In the genomic region with DNA sequence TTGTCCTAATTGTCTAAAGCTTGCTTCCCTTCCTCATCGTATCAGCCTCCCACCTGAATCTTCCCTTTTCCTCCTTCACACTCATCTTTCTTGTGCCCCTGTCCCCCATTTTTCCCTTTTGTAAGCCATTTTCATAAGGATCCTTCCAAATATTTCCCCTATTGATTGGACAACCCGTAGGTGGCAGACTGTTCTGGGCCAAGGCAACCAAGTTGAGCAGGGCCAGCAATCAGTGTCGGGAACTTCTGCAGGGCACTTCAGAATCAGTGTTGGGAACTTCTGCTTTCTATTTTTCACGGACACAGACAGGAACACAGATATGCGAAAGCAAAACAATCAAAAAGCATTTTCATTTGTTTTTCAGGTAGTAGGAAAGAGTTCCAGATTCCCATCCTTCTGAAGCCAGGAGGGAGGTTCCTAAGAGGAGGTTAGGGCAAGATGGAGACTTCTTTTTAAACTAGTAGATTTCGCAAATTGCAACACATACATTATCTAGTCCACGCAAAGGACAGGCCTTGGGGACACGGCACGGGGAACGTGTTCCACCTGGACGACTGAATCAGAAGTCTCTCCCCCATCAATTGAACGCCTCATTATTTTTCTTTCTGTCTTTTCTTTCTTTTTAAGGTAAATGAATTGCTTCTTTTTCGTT, we compare ENCODE assay signal across 8 cellular contexts. TPM values are rescaled to one million over a fixed set of nuclear protein-coding genes. Genes with fewer than 3 reads are reported as not detected.
A peak's percentile ranks its signal among the peaks of the same experiment; 100 is the strongest.
DNase-seq lines count a peak whose midpoint lies in the region; ATAC-seq and TF ChIP-seq lines count a peak whose summit lies in the region.

No MANE protein-coding gene starts in this region.

- CTCF ChIA-PET in Calu3 (lab: Charles Lee) (interaction anchor here (0.9 to 1.3 kb wide), 5 partner anchors 36 to 361 kb away, joined by 3 to 8 read pairs (median 3); no protein-coding TSS in a partner anchor), HEK293 (lab: Yijun Ruan, JAX) (interaction anchor here (0.7 to 1.0 kb wide), 2 partner anchors 302 to 361 kb away, joined by 4 to 5 read pairs; no protein-coding TSS in a partner anchor)

- TF ChIP-seq CTCF in Calu3 (IDR thresholded peaks at IDR 0.05; ENCODE audit: unreplicated experiment) (peak; percentile 46), HEK293 (tag by site-specific recombination; IDR thresholded peaks at IDR 0.05) (peak; percentile 55; the same call in 1 of the 2 replicates), liver (IDR thresholded peaks at IDR 0.05; ENCODE audit: low read depth, low read length, missing input control) (peak; percentile 26)

- peak overlapping the region; percentile 73; the same call in 1 of the 2 replicates for H3K27ac ChIP-seq in HEK293 (ENCODE audit: extremely low read depth, low read depth, low read length)
- peak overlapping the region; percentile 70 to 78 for H3K27ac ChIP-seq in liver (ENCODE audit: low read depth in 1 of 2, low read length in 2 of 2)

- DNase-seq in Calu3 (peak; percentile 52), SHP77 treated with DMSO at 0.1 percent for 48 hours (lab: John Stamatoyannopoulos, UW) (peak; percentile 28), dermis blood vessel endothelial cell (peak; percentile 77), superior temporal gyrus (ENCODE audit: extremely low spot score) (peak; percentile 75)
- no peak for DNase-seq in stimulated activated CD4-positive, alpha-beta T cell treated with anti-CD3 and anti-CD28 coated beads, Interleukin-2, amount 100 ng/mL, for 48 hours

- H3K4me3 ChIP-seq in HEK293 (ENCODE audit: low read depth, low read length) (peak overlapping the region; percentile 90), liver (ENCODE audit: low read depth in 1 of 3, low read length in 3 of 3) (peak overlapping the region; percentile 75 to 90 (median 79))

- ATAC-seq in GM18858 (IDR thresholded peaks at IDR 0.05; ENCODE audit: unreplicated experiment) = no peak

- H3K27me3 Mint-ChIP-seq in Calu3 (ENCODE audit: unreplicated experiment) = no peaks in the 10 kb centered on the region

- peak; percentile 63 to 72 for TF ChIP-seq RAD21 in liver (IDR thresholded peaks at IDR 0.05)

- H3K27ac Mint-ChIP-seq in Calu3 (ENCODE audit: unreplicated experiment) = peak overlapping the region; percentile 88

- H3K9me3 Mint-ChIP-seq in Calu3 (ENCODE audit: low read depth, unreplicated experiment) = no peaks in the 10 kb centered on the region

- POLR2A ChIA-PET in HEK293 (lab: Yijun Ruan, JAX) = interaction anchor here (0.5 to 1.0 kb wide), 4 partner anchors 167 to 415 kb away, joined by 3 read pairs; a partner anchor contains a TSS

- WGBS in liver = 8% methylated on average over 13 of the region's 13 CpGs

- H3K4me1 Mint-ChIP-seq in Calu3 (ENCODE audit: low read depth, unreplicated experiment) = peaks cover 33% of the 10 kb centered on the region

- H3K4me1 ChIP-seq in HEK293 (ENCODE audit: control insufficient read depth, insufficient read depth, low read length) (no peaks in the 10 kb centered on the region; the same call in 1 of the 2 replicates), liver (ENCODE audit: control insufficient read depth in 4 of 4, insufficient read depth in 4 of 4, low read length in 3 of 4) (peaks cover 2 to 18% (median 9%) of the 10 kb centered on the region in 4 donors)

- intact Hi-C loops in Calu3 (cut with micrococcal nuclease; ENCODE audit: unreplicated experiment) = loop anchor here (1.0 to 5.0 kb wide), 5 partner anchors 32 to 362 kb away; a partner anchor contains a TSS

- H3K4me3 Mint-ChIP-seq in Calu3 (ENCODE audit: low read depth, unreplicated experiment) = peak overlapping the region; percentile 85

- no peaks in the 10 kb centered on the region for H3K27me3 ChIP-seq in liver (ENCODE audit: control insufficient read depth in 4 of 4, insufficient read depth in 4 of 4, low read length in 3 of 4)

- peak overlapping the region; percentile 75 to 86 for H3K9ac ChIP-seq in liver (ENCODE audit: low read depth in 1 of 2, low read length in 2 of 2)

- no peaks in the 10 kb centered on the region for H3K9me3 ChIP-seq in HEK293 (ENCODE audit: control insufficient read depth, insufficient read depth, low read depth, low read length)
- H3K9me3 ChIP-seq in liver (ENCODE audit: control insufficient read depth in 4 of 4, low read length in 3 of 4) = no peaks in the 10 kb centered on the region

- BruUV-seq in Calu3 (replicated peaks; lab: Mats Ljungman, UMichigan) = TSS peak; percentile 49

- H3K36me3 Mint-ChIP-seq in Calu3 (ENCODE audit: insufficient read depth, unreplicated experiment) = peaks cover 23% of the 10 kb centered on the region

- H3K36me3 ChIP-seq in HEK293 (ENCODE audit: control insufficient read depth in 2 of 2, insufficient read depth in 1 of 2, low read length in 2 of 2) (no peaks in the 10 kb centered on the region), liver (ENCODE audit: control insufficient read depth in 4 of 4, insufficient read depth in 3 of 4, low read depth in 1 of 4, low read length in 3 of 4) (no peaks in the 10 kb centered on the region)

TF ChIP-seq in HEK293, 187 proteins besides CTCF, POLR2A, EP300 and RAD21 (continues in another document):
- TF ChIP-seq ZNF341 (tag by site-specific recombination; IDR thresholded peaks at IDR 0.05; ENCODE audit: low read depth) (peak; percentile 61), ZNF335 (tag by site-specific recombination; conservative IDR thresholded peaks at IDR 0.05) (peak; percentile 90; the same call in 1 of the 2 replicates), ZNF221 (tag by site-specific recombination; IDR thresholded peaks at IDR 0.05; ENCODE audit: borderline replicate concordance) (no peak), ZNF48 (tag by site-specific recombination; IDR thresholded peaks at IDR 0.05) (no peak), ZNF561 (tag by site-specific recombination; IDR thresholded peaks at IDR 0.05; ENCODE audit: borderline replicate concordance) (0 out of 2 replicates have a peak, but pooled peaks have one; percentile 9), YY2 (tag by site-specific recombination; IDR thresholded peaks at IDR 0.05) (peak; percentile 55; the same call in 1 of the 2 replicates), MZF1 (tag by site-specific recombination; IDR thresholded peaks at IDR 0.05; ENCODE audit: borderline replicate concordance) (no peak), ZBTB20 (tag by site-specific recombination; IDR thresholded peaks at IDR 0.05) (peak; percentile 29; the same call in 1 of the 2 replicates), ZNF10 (tag by site-specific recombination; IDR thresholded peaks at IDR 0.05) (peak; percentile 43; the same call in 1 of the 2 replicates)

TF ChIP-seq in liver, 16 proteins besides CTCF, POLR2A, EP300 and RAD21:
- TF ChIP-seq FOXA1 (IDR thresholded peaks at IDR 0.05) (no peak), YY1 (IDR thresholded peaks at IDR 0.05) (peak; percentile 92)

RNA-seq across cellular contexts. Expression of a gene that starts 0.7 kb away (rescaled TPM):
- 129 and 139 TPM in 2 replicates for total RNA-seq in Calu3 (2022)
- total RNA-seq in dermis blood vessel endothelial cell = 114 and 127 TPM in 2 replicates
- total RNA-seq in liver = 10 to 100 TPM; 20.8 to 26.1 TPM
- 10 to 100 TPM; 11.3 to 12.8 TPM for polyA plus RNA-seq in liver

Comparison
In these comparisons a context has a peak if more than half of its experiments do, and no peak if none do; other contexts are left out.
1. DNase-seq: peak in Calu3 (single experiment), SHP77 treated with DMSO at 0.1 percent for 48 hours (single experiment), dermis blood vessel endothelial cell (single experiment) and superior temporal gyrus (single experiment); none in stimulated activated CD4-positive, alpha-beta T cell treated with anti-CD3 and anti-CD28 coated beads, Interleukin-2, amount 100 ng/mL, for 48 hours (0 of 2).
2. Peak in every context shown above with its lines, with median percentiles within 50 percentile points of each other: CTCF ChIP-seq.